In genomic region chr1:34162852-34163766, GRCh38 we compare ENCODE assay signal across 8 cellular contexts. TPM values are rescaled to one million over a fixed set of nuclear protein-coding genes. Genes with fewer than 3 reads are reported as not detected.
DNase-seq lines count a peak whose midpoint lies in the region; ATAC-seq and TF ChIP-seq lines count a peak whose summit lies in the region.

No MANE protein-coding gene starts in this region.

- intact Hi-C loops in activated T-helper 2 cell treated with anti-CD3 and anti-CD28 coated beads, Interferon-gamma antibody, Interleukin-2, Interleukin-4, amounts not matched to agents 10 μg/mL and 5 μg/mL and 100 μg/mL, durations not matched to agents 14 hours and 24 hours and 36 hours (cut with micrococcal nuclease): loop anchor here (5.0 kb wide), 1 partner anchor 531 kb away; no protein-coding TSS in a partner anchor
- intact Hi-C loops in Right ventricle myocardium superior (cut with DNase I): no loop called here

- H2AFZ ChIP-seq in osteoblast (ENCODE audit: low read length): peak overlapping the region; percentile 68

- H3K4me1 Mint-ChIP-seq in activated T-helper 2 cell treated with anti-CD3 and anti-CD28 coated beads, Interferon-gamma antibody, Interleukin-2, Interleukin-4, amounts not matched to agents 10 μg/mL and 5 μg/mL and 100 μg/mL, durations not matched to agents 14 hours and 24 hours and 36 hours (ENCODE audit: low read depth): peaks cover 11% of the 10 kb centered on the region

- no peaks in the 10 kb centered on the region for H3K36me3 ChIP-seq in osteoblast (ENCODE audit: insufficient read depth, low read length)

- H3K27ac ChIP-seq in osteoblast (ENCODE audit: low read depth, low read length): no peak overlapping the region

- peak overlapping the region; percentile 58 for H3K4me3 ChIP-seq in osteoblast (ENCODE audit: insufficient read depth, low read length)

- H3K79me2 ChIP-seq in osteoblast (ENCODE audit: insufficient read depth, low read length): no peaks in the 10 kb centered on the region

- peaks cover 12% of the 10 kb centered on the region for H3K4me1 ChIP-seq in osteoblast (ENCODE audit: insufficient read depth, low read length)

- ATAC-seq in Right ventricle myocardium superior (ENCODE audit: poor library complexity): peak; percentile 92
- ATAC-seq in GM18858 (IDR thresholded peaks at IDR 0.05; ENCODE audit: unreplicated experiment): no peak

- no peaks in the 10 kb centered on the region for H4K20me1 ChIP-seq in osteoblast (ENCODE audit: insufficient read depth, low read length)

- no peaks in the 10 kb centered on the region for H3K36me3 Mint-ChIP-seq in activated T-helper 2 cell treated with anti-CD3 and anti-CD28 coated beads, Interferon-gamma antibody, Interleukin-2, Interleukin-4, amounts not matched to agents 10 μg/mL and 5 μg/mL and 100 μg/mL, durations not matched to agents 14 hours and 24 hours and 36 hours (ENCODE audit: low read depth)

- DNase-seq in DMS 273 (lab: John Stamatoyannopoulos, UW; ENCODE audit: unreplicated experiment) (peak; percentile 87), GM20000 (ENCODE audit: low spot score) (peak; percentile 80), NCI-H1105 treated with DMSO at 0.1 percent for 48 hours (lab: John Stamatoyannopoulos, UW) (peak; percentile 26), Right ventricle myocardium superior (peak; percentile 75), osteoblast (ENCODE audit: insufficient read length, low spot score, missing footprints) (peak; percentile 93), AML-193 (lab: John Stamatoyannopoulos, UW) (no peak)
- peak; percentile 12 for DNase-seq in activated T-helper 2 cell treated with anti-CD3 and anti-CD28 coated beads, Interferon-gamma antibody, Interleukin-2, Interleukin-4, amounts not matched to agents 10 μg/mL and 5 μg/mL and 100 μg/mL, durations not matched to agents 14 hours and 24 hours and 36 hours (ENCODE audit: low spot score)

- H3K27me3 Mint-ChIP-seq in activated T-helper 2 cell treated with anti-CD3 and anti-CD28 coated beads, Interferon-gamma antibody, Interleukin-2, Interleukin-4, amounts not matched to agents 10 μg/mL and 5 μg/mL and 100 μg/mL, durations not matched to agents 14 hours and 24 hours and 36 hours (ENCODE audit: low read depth): peaks cover 63% of the 10 kb centered on the region

- H3K27ac Mint-ChIP-seq in activated T-helper 2 cell treated with anti-CD3 and anti-CD28 coated beads, Interferon-gamma antibody, Interleukin-2, Interleukin-4, amounts not matched to agents 10 μg/mL and 5 μg/mL and 100 μg/mL, durations not matched to agents 14 hours and 24 hours and 36 hours: no peak overlapping the region

- TF ChIP-seq CTCF in GM20000 (IDR thresholded peaks at IDR 0.05; ENCODE audit: extremely low read depth, missing control alignments): peak; percentile 26
- TF ChIP-seq CTCF in osteoblast (IDR thresholded peaks at IDR 0.05; ENCODE audit: extremely low read depth, low read depth, low read length): peak; percentile 50

- H3K4me2 ChIP-seq in osteoblast (ENCODE audit: insufficient read depth, low read length): peak overlapping the region; percentile 78

- no peaks in the 10 kb centered on the region for H3K9me3 Mint-ChIP-seq in activated T-helper 2 cell treated with anti-CD3 and anti-CD28 coated beads, Interferon-gamma antibody, Interleukin-2, Interleukin-4, amounts not matched to agents 10 μg/mL and 5 μg/mL and 100 μg/mL, durations not matched to agents 14 hours and 24 hours and 36 hours

- H3K9me3 ChIP-seq in osteoblast (ENCODE audit: low read depth, low read length): no peaks in the 10 kb centered on the region

- peak overlapping the region; percentile 30 for H3K4me3 Mint-ChIP-seq in activated T-helper 2 cell treated with anti-CD3 and anti-CD28 coated beads, Interferon-gamma antibody, Interleukin-2, Interleukin-4, amounts not matched to agents 10 μg/mL and 5 μg/mL and 100 μg/mL, durations not matched to agents 14 hours and 24 hours and 36 hours (ENCODE audit: low read depth)

- H3K27me3 ChIP-seq in osteoblast (ENCODE audit: insufficient read depth, low read length): peaks cover 31% of the 10 kb centered on the region

RNA-seq across cellular contexts. Expression of gene CSMD2, which starts 1.9 kb away (rescaled TPM):
- total RNA-seq in activated T-helper 2 cell treated with anti-CD3 and anti-CD28 coated beads, Interferon-gamma antibody, Interleukin-2, Interleukin-4, amounts not matched to agents 10 μg/mL and 5 μg/mL and 100 μg/mL, durations not matched to agents 14 hours and 24 hours and 36 hours: not detected in 2 replicates
- total RNA-seq in Right ventricle myocardium superior (0.40 TPM), osteoblast (0.36 and 0.88 TPM in 2 replicates)

RNA-seq across cellular contexts. Expression of gene C1orf94, which starts 13.6 kb away (rescaled TPM):
- not detected in 2 replicates for total RNA-seq in activated T-helper 2 cell treated with anti-CD3 and anti-CD28 coated beads, Interferon-gamma antibody, Interleukin-2, Interleukin-4, amounts not matched to agents 10 μg/mL and 5 μg/mL and 100 μg/mL, durations not matched to agents 14 hours and 24 hours and 36 hours
- total RNA-seq in Right ventricle myocardium superior (not detected), osteoblast (not detected in 2 replicates)

Comparison
In these comparisons a context has a peak if more than half of its experiments do, and no peak if none do; other contexts are left out.
1. DNase-seq: peak in DMS 273 (single experiment), GM20000 (single experiment), NCI-H1105 treated with DMSO at 0.1 percent for 48 hours (single experiment), activated T-helper 2 cell treated with anti-CD3 and anti-CD28 coated beads, Interferon-gamma antibody, Interleukin-2, Interleukin-4, amounts not matched to agents 10 μg/mL and 5 μg/mL and 100 μg/mL, durations not matched to agents 14 hours and 24 hours and 36 hours (single experiment), Right ventricle myocardium superior (single experiment) and osteoblast (single experiment); none in AML-193 (0 of 2).